In genomic region chr17:69654981-69655581, GRCh38 we compare ENCODE assay signal across 1 cellular context.
TF ChIP-seq lines count a peak whose summit lies in the region.

No MANE protein-coding gene starts in this region.

TF ChIP-seq in IMR-90, 13 proteins besides CTCF, POLR2A, EP300 and RAD21 (continued from another document):
- TF ChIP-seq ELK1 (IDR thresholded peaks at IDR 0.05; ENCODE audit: borderline replicate concordance, low read depth, low read length) (no peak), NFE2L2 (IDR thresholded peaks at IDR 0.05; ENCODE audit: low read depth, low read length) (no peak), MAFK (IDR thresholded peaks at IDR 0.05; ENCODE audit: low read depth, low read length) (no peak)
